Comparison of ENCODE assay signal across 1 cellular context in the genomic region with DNA sequence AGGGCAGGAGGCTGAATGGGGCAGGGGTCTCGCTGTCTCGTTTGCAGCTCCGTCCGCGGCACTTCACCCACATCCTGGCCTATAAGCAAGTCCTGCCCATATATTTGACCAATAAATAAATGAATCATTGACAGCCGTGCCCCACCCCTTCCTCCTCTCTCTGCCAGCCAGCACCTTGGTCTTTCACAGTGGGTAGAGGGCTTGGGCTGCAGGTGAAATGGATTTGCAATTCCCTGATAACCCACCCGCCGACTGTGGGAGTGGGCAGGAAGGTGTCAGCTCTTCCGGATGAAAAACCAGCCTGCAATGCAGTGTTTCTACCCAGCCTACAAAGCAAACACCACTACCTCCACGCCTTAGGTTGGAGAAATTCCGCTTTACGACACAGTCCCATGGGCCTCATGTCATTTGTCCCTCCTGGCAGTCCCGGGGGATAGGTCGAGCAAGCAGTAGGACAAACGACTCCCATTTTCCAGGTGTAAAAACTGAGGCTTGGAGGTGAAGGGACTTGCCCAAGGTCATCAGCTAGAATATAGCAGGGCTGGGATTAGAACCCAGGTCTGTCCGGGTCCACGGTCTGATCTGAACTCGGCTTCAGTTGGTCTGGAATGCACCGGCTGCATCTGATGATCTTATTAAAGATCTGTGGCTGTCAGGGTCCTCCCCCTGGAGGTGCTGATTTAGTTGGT.
TF ChIP-seq lines count a peak whose summit lies in the region.

No MANE protein-coding gene starts in this region.

TF ChIP-seq in WTC11, 78 proteins besides CTCF, POLR2A, EP300 and RAD21 (continued from another document):
- TF ChIP-seq, protein P1, sequence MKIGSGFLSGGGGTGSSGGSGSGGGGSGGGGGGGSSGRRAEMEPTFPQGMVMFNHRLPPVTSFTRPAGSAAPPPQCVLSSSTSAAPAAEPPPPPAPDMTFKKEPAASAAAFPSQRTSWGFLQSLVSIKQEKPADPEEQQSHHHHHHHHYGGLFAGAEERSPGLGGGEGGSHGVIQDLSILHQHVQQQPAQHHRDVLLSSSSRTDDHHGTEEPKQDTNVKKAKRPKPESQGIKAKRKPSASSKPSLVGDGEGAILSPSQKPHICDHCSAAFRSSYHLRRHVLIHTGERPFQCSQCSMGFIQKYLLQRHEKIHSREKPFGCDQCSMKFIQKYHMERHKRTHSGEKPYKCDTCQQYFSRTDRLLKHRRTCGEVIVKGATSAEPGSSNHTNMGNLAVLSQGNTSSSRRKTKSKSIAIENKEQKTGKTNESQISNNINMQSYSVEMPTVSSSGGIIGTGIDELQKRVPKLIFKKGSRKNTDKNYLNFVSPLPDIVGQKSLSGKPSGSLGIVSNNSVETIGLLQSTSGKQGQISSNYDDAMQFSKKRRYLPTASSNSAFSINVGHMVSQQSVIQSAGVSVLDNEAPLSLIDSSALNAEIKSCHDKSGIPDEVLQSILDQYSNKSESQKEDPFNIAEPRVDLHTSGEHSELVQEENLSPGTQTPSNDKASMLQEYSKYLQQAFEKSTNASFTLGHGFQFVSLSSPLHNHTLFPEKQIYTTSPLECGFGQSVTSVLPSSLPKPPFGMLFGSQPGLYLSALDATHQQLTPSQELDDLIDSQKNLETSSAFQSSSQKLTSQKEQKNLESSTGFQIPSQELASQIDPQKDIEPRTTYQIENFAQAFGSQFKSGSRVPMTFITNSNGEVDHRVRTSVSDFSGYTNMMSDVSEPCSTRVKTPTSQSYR (CRISPR knock-in tag; IDR thresholded peaks at IDR 0.05) = no peak
- TF ChIP-seq SMAD4 (CRISPR knock-in tag; IDR thresholded peaks at IDR 0.05) = no peak
- TF ChIP-seq, protein P2, sequence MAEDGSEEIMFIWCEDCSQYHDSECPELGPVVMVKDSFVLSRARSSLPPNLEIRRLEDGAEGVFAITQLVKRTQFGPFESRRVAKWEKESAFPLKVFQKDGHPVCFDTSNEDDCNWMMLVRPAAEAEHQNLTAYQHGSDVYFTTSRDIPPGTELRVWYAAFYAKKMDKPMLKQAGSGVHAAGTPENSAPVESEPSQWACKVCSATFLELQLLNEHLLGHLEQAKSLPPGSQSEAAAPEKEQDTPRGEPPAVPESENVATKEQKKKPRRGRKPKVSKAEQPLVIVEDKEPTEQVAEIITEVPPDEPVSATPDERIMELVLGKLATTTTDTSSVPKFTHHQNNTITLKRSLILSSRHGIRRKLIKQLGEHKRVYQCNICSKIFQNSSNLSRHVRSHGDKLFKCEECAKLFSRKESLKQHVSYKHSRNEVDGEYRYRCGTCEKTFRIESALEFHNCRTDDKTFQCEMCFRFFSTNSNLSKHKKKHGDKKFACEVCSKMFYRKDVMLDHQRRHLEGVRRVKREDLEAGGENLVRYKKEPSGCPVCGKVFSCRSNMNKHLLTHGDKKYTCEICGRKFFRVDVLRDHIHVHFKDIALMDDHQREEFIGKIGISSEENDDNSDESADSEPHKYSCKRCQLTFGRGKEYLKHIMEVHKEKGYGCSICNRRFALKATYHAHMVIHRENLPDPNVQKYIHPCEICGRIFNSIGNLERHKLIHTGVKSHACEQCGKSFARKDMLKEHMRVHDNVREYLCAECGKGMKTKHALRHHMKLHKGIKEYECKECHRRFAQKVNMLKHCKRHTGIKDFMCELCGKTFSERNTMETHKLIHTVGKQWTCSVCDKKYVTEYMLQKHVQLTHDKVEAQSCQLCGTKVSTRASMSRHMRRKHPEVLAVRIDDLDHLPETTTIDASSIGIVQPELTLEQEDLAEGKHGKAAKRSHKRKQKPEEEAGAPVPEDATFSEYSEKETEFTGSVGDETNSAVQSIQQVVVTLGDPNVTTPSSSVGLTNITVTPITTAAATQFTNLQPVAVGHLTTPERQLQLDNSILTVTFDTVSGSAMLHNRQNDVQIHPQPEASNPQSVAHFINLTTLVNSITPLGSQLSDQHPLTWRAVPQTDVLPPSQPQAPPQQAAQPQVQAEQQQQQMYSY (CRISPR knock-in tag; IDR thresholded peaks at IDR 0.05) = no peak
- TF ChIP-seq NR3C1 (CRISPR knock-in tag; conservative IDR thresholded peaks at IDR 0.05; ENCODE audit: low read depth) = no peak
